9 cellular contexts compared by ENCODE assay signal in genomic region chr17:66549731-66550207, GRCh38.
DNase-seq lines count a peak whose midpoint lies in the region; ATAC-seq and TF ChIP-seq lines count a peak whose summit lies in the region.
"Had no signal": no experiment of that assay in that cellular context is flagged by ENCODE, and none has a peak within 500 bp of the region (broad histone marks: within the 10 kb centered on the region; RNA-seq: fewer than 3 reads in every experiment).

No MANE protein-coding gene starts in this region.

- no peak overlapping the region for H3K23ac ChIP-seq in trophoblast cell (ENCODE audit: low read length)

- no peak overlapping the region for H2AFZ ChIP-seq in trophoblast cell (ENCODE audit: insufficient read depth, low read length, poor library complexity)

- H4K8ac ChIP-seq in trophoblast cell (ENCODE audit: low read depth, low read length): no peak overlapping the region

- peak; percentile 80 for DNase-seq in GM04503 (ENCODE audit: low read depth)
- DNase-seq in RPMI7951 (ENCODE audit: low read depth): peak; percentile 71
- DNase-seq in esophagus muscularis mucosa (ENCODE audit: extremely low spot score): no peak
- DNase-seq in trophoblast cell: peak in 1 of 2 donors; percentile 45
- no peak for DNase-seq in nucleus accumbens (lab: John Stamatoyannopoulos, UW)
- no peak for DNase-seq in NCI-H1694 (lab: John Stamatoyannopoulos, UW)
- DNase-seq: NCI-H187 treated with DMSO at 0.1 percent for 48 hours had no signal

- no peaks in the 10 kb centered on the region for H3K79me2 ChIP-seq in trophoblast cell (ENCODE audit: control insufficient read depth, insufficient read depth, low read length, poor library complexity)

- intact Hi-C loops in esophagus muscularis mucosa (cut with DNase I): no loop called here

- H3K9ac ChIP-seq in trophoblast cell (ENCODE audit: low read length): no peak overlapping the region

- H3K9me3 ChIP-seq in esophagus muscularis mucosa (no peaks in the 10 kb centered on the region), trophoblast cell (ENCODE audit: insufficient read depth, low read depth, low read length) (peaks cover 1% of the 10 kb centered on the region)

- WGBS in esophagus muscularis mucosa: 48% methylated on average over 5 of the region's 5 CpGs
- no CpG with 5 or more reads among the region's 5 CpGs for WGBS in trophoblast cell (ENCODE audit: extremely low coverage, insufficient coverage, insufficient read length)

- H3K27me3 ChIP-seq in esophagus muscularis mucosa: no peaks in the 10 kb centered on the region
- H3K27me3 ChIP-seq in trophoblast cell (ENCODE audit: insufficient read depth, low read length): no peaks in the 10 kb centered on the region

- no peak overlapping the region for H2AK5ac ChIP-seq in trophoblast cell (ENCODE audit: low read length)

- no peak overlapping the region for H4K12ac ChIP-seq in trophoblast cell (ENCODE audit: low read depth, low read length)

- H3K18ac ChIP-seq in trophoblast cell (ENCODE audit: low read length): no peak overlapping the region

- H3K4ac ChIP-seq in trophoblast cell (ENCODE audit: low read depth, low read length): no peak overlapping the region

- no peak for TF ChIP-seq POLR2A in esophagus muscularis mucosa (IDR thresholded peaks at IDR 0.05; ENCODE audit: low read depth)

- H2BK5ac ChIP-seq in trophoblast cell (ENCODE audit: low read depth, low read length, poor library complexity): no peak overlapping the region

- H3K79me1 ChIP-seq in trophoblast cell (ENCODE audit: low read length): peaks cover 4% of the 10 kb centered on the region

- H3K27ac ChIP-seq in esophagus muscularis mucosa (replicated peaks in 1 of 4) (peak overlapping the region in 3 of 4 donors; percentile 28 to 72 (median 33)), trophoblast cell (ENCODE audit: low read depth, low read length) (peak overlapping the region; percentile 49)

- H3K4me2 ChIP-seq in trophoblast cell (ENCODE audit: low read length): no peak overlapping the region

- H3K4me3 ChIP-seq in esophagus muscularis mucosa (no peak overlapping the region), trophoblast cell (ENCODE audit: low read depth, low read length) (no peak overlapping the region)

- H3K36me3 ChIP-seq in esophagus muscularis mucosa (no peaks in the 10 kb centered on the region), trophoblast cell (ENCODE audit: control insufficient read depth in 1 of 2, insufficient read depth in 2 of 2, low read length in 2 of 2) (no peaks in the 10 kb centered on the region)

- H3K4me1 ChIP-seq in esophagus muscularis mucosa (peaks cover 0 to 30% (median 27%) of the 10 kb centered on the region in 4 donors), trophoblast cell (ENCODE audit: control insufficient read depth in 1 of 2, insufficient read depth in 2 of 2, low read length in 2 of 2) (peaks cover 4 to 12% of the 10 kb centered on the region in 2 experiments)

- H4K91ac ChIP-seq in trophoblast cell (ENCODE audit: low read depth, low read length): no peak overlapping the region

- no peak for TF ChIP-seq EP300 in esophagus muscularis mucosa (IDR thresholded peaks at IDR 0.05)

- no peak for ATAC-seq in GM18511 (IDR thresholded peaks at IDR 0.05; ENCODE audit: unreplicated experiment)
- ATAC-seq in GM18519 (IDR thresholded peaks at IDR 0.05; ENCODE audit: low FRiP score, unreplicated experiment): no peak

- no peak for TF ChIP-seq CTCF in esophagus muscularis mucosa (IDR thresholded peaks at IDR 0.05)

- no peak overlapping the region for H2BK120ac ChIP-seq in trophoblast cell (ENCODE audit: insufficient read depth, low read length, poor library complexity)

- H2BK12ac ChIP-seq in trophoblast cell (ENCODE audit: low read length): no peak overlapping the region

- no peak overlapping the region for H3K14ac ChIP-seq in trophoblast cell (ENCODE audit: low read length)

Comparison
In these comparisons a context has a peak if more than half of its experiments do, and no peak if none do; other contexts are left out.
1. DNase-seq: peak in GM04503 (single experiment) and RPMI7951 (single experiment); none in esophagus muscularis mucosa (single experiment), nucleus accumbens (0 of 56) and NCI-H1694 (single experiment).